12 cellular contexts compared by ENCODE assay signal in the genomic region with DNA sequence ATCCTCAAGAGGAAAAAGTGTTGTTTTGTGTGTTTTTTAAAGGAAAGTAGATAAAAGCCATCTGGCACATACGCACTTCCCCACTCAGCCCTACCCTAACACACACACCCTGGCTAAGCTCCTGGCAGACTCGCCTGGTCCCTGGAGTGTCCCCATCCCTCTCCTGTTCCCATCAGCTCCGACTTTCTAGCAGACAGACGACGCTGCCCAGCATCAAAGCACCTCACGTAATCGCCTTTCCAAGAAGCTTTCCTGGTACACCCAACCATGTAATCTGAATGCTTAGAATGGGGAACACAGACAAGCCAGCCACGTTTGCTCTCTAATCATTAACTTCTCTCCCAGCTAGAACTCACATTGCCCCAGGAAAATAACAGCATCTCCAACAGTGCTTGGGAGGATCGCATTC.
DNase-seq lines count a peak whose midpoint lies in the region; ATAC-seq, FAIRE-seq and TF ChIP-seq lines count a peak whose summit lies in the region.
"Had no signal": no experiment of that assay in that cellular context is flagged by ENCODE, and none has a peak within 500 bp of the region (broad histone marks: within the 10 kb centered on the region; RNA-seq: fewer than 3 reads in every experiment).

No MANE protein-coding gene starts in this region.

- DNase-seq in SJSA1 (ENCODE audit: low read depth in 1 of 2, low spot score in 2 of 2) = peak in 1 of 2 experiments; percentile 26
- peak; percentile 84 for DNase-seq in fibroblast of villous mesenchyme (ENCODE audit: low read depth)
- DNase-seq in nephron progenitor cell = no peak
- DNase-seq in type B pancreatic cell (ENCODE audit: extremely low spot score, unreplicated experiment) = no peak
- no peak for DNase-seq in activated T-helper 2 cell treated with anti-CD3 and anti-CD28 coated beads, Interferon-gamma antibody, Interleukin-2, Interleukin-4, amounts not matched to agents 10 μg/mL and 5 μg/mL and 100 μg/mL, durations not matched to agents 14 hours and 24 hours and 36 hours (ENCODE audit: low spot score)
- DNase-seq in stimulated activated effector memory CD8-positive, alpha-beta T cell treated with anti-CD3 and anti-CD28 coated beads, Interleukin-12 subunit alpha, Interleukin-12 subunit beta, amount 100 ng/mL, for 72 hours (ENCODE audit: low spot score in 2 of 2) = no peak
- DNase-seq in HTR-8/SVneo (ENCODE audit: insufficient read length, low spot score) = no peak
- DNase-seq: effector memory CD4-positive, alpha-beta T cell; natural killer cell; NCI-H1105 had no signal

- H3K27me3 ChIP-seq in SJSA1 (replicated peaks) = no peaks in the 10 kb centered on the region

- ATAC-seq in stimulated activated effector memory CD8-positive, alpha-beta T cell treated with anti-CD3 and anti-CD28 coated beads, Interleukin-12 subunit alpha, Interleukin-12 subunit beta, amount 100 ng/mL, for 72 hours = no peak
- ATAC-seq in GM19351 (IDR thresholded peaks at IDR 0.05; ENCODE audit: unreplicated experiment) = no peak
- ATAC-seq: natural killer cell had no signal

- peaks cover 55% of the 10 kb centered on the region for H3K4me1 ChIP-seq in SJSA1 (replicated peaks)

- H3K4me3 Mint-ChIP-seq in nephron progenitor cell = peak overlapping the region; percentile 15
- H3K4me3 Mint-ChIP-seq in type B pancreatic cell = peak overlapping the region; percentile 27
- H3K4me3 Mint-ChIP-seq in activated T-helper 2 cell treated with anti-CD3 and anti-CD28 coated beads, Interferon-gamma antibody, Interleukin-2, Interleukin-4, amounts not matched to agents 10 μg/mL and 5 μg/mL and 100 μg/mL, durations not matched to agents 14 hours and 24 hours and 36 hours (ENCODE audit: low read depth) = no peak overlapping the region
- no peak overlapping the region for H3K4me3 Mint-ChIP-seq in stimulated activated effector memory CD8-positive, alpha-beta T cell treated with anti-CD3 and anti-CD28 coated beads, Interleukin-12 subunit alpha, Interleukin-12 subunit beta, amount 100 ng/mL, for 72 hours
- H3K4me3 Mint-ChIP-seq: natural killer cell had no signal

- H3K36me3 ChIP-seq in SJSA1 = peaks cover 44% of the 10 kb centered on the region

- H3K9me3 Mint-ChIP-seq in nephron progenitor cell = peaks cover 8% of the 10 kb centered on the region
- H3K9me3 Mint-ChIP-seq in type B pancreatic cell = no peaks in the 10 kb centered on the region
- H3K9me3 Mint-ChIP-seq in activated T-helper 2 cell treated with anti-CD3 and anti-CD28 coated beads, Interferon-gamma antibody, Interleukin-2, Interleukin-4, amounts not matched to agents 10 μg/mL and 5 μg/mL and 100 μg/mL, durations not matched to agents 14 hours and 24 hours and 36 hours = peaks cover 1% of the 10 kb centered on the region
- H3K9me3 Mint-ChIP-seq in stimulated activated effector memory CD8-positive, alpha-beta T cell treated with anti-CD3 and anti-CD28 coated beads, Interleukin-12 subunit alpha, Interleukin-12 subunit beta, amount 100 ng/mL, for 72 hours = no peaks in the 10 kb centered on the region
- H3K9me3 Mint-ChIP-seq: natural killer cell had no signal

- H3K4me3 ChIP-seq in SJSA1 (no peak overlapping the region), fibroblast of villous mesenchyme (ENCODE audit: low read depth, low read length) (no peak overlapping the region)
- H3K4me3 ChIP-seq: SK-N-MC had no signal

- peaks cover 3% of the 10 kb centered on the region for H3K27me3 Mint-ChIP-seq in nephron progenitor cell (ENCODE audit: low read depth, poor library complexity)
- H3K27me3 Mint-ChIP-seq in type B pancreatic cell = no peaks in the 10 kb centered on the region
- H3K27me3 Mint-ChIP-seq in activated T-helper 2 cell treated with anti-CD3 and anti-CD28 coated beads, Interferon-gamma antibody, Interleukin-2, Interleukin-4, amounts not matched to agents 10 μg/mL and 5 μg/mL and 100 μg/mL, durations not matched to agents 14 hours and 24 hours and 36 hours (ENCODE audit: low read depth) = no peaks in the 10 kb centered on the region

- H3K36me3 Mint-ChIP-seq in nephron progenitor cell (ENCODE audit: low read depth) (peaks cover 51% of the 10 kb centered on the region), type B pancreatic cell (peaks cover 32% of the 10 kb centered on the region)
- peaks cover 37% of the 10 kb centered on the region for H3K36me3 Mint-ChIP-seq in activated T-helper 2 cell treated with anti-CD3 and anti-CD28 coated beads, Interferon-gamma antibody, Interleukin-2, Interleukin-4, amounts not matched to agents 10 μg/mL and 5 μg/mL and 100 μg/mL, durations not matched to agents 14 hours and 24 hours and 36 hours (ENCODE audit: low read depth)
- peaks cover 44% of the 10 kb centered on the region for H3K36me3 Mint-ChIP-seq in stimulated activated effector memory CD8-positive, alpha-beta T cell treated with anti-CD3 and anti-CD28 coated beads, Interleukin-12 subunit alpha, Interleukin-12 subunit beta, amount 100 ng/mL, for 72 hours
- H3K36me3 Mint-ChIP-seq: natural killer cell had no signal

- H3K4me1 Mint-ChIP-seq in nephron progenitor cell = peaks cover 91% of the 10 kb centered on the region
- H3K4me1 Mint-ChIP-seq in type B pancreatic cell (ENCODE audit: unreplicated experiment) = peaks cover 51% of the 10 kb centered on the region
- H3K4me1 Mint-ChIP-seq in activated T-helper 2 cell treated with anti-CD3 and anti-CD28 coated beads, Interferon-gamma antibody, Interleukin-2, Interleukin-4, amounts not matched to agents 10 μg/mL and 5 μg/mL and 100 μg/mL, durations not matched to agents 14 hours and 24 hours and 36 hours (ENCODE audit: low read depth) = peaks cover 22% of the 10 kb centered on the region
- H3K4me1 Mint-ChIP-seq in stimulated activated effector memory CD8-positive, alpha-beta T cell treated with anti-CD3 and anti-CD28 coated beads, Interleukin-12 subunit alpha, Interleukin-12 subunit beta, amount 100 ng/mL, for 72 hours = peaks cover 31% of the 10 kb centered on the region

- no peaks in the 10 kb centered on the region for H3K9me3 ChIP-seq in SJSA1 (replicated peaks)

- TF ChIP-seq CTCF in fibroblast of villous mesenchyme (IDR thresholded peaks at IDR 0.05; ENCODE audit: insufficient read depth, low read depth, low read length) (no peak), nephron progenitor cell (IDR thresholded peaks at IDR 0.05) (no peak), type B pancreatic cell (conservative IDR thresholded peaks at IDR 0.05) (no peak)

- intact Hi-C loops in activated T-helper 2 cell treated with anti-CD3 and anti-CD28 coated beads, Interferon-gamma antibody, Interleukin-2, Interleukin-4, amounts not matched to agents 10 μg/mL and 5 μg/mL and 100 μg/mL, durations not matched to agents 14 hours and 24 hours and 36 hours (cut with micrococcal nuclease) = no loop called here

- peak overlapping the region; percentile 53 for H3K27ac ChIP-seq in SJSA1
- H3K27ac ChIP-seq: SK-N-MC had no signal

- H3K27ac Mint-ChIP-seq in nephron progenitor cell = peak overlapping the region; percentile 50
- peak overlapping the region; percentile 45 for H3K27ac Mint-ChIP-seq in type B pancreatic cell
- no peak overlapping the region for H3K27ac Mint-ChIP-seq in activated T-helper 2 cell treated with anti-CD3 and anti-CD28 coated beads, Interferon-gamma antibody, Interleukin-2, Interleukin-4, amounts not matched to agents 10 μg/mL and 5 μg/mL and 100 μg/mL, durations not matched to agents 14 hours and 24 hours and 36 hours
- H3K27ac Mint-ChIP-seq in stimulated activated effector memory CD8-positive, alpha-beta T cell treated with anti-CD3 and anti-CD28 coated beads, Interleukin-12 subunit alpha, Interleukin-12 subunit beta, amount 100 ng/mL, for 72 hours = no peak overlapping the region
- H3K27ac Mint-ChIP-seq: natural killer cell had no signal

- FAIRE-seq in HTR-8/SVneo (lab: Jason Lieb, UNC) = no peak

Comparison
In these comparisons a context has a peak if more than half of its experiments do, and no peak if none do; other contexts are left out.
1. H3K27ac Mint-ChIP-seq: peak in nephron progenitor cell (single experiment) and type B pancreatic cell (single experiment); none in activated T-helper 2 cell treated with anti-CD3 and anti-CD28 coated beads, Interferon-gamma antibody, Interleukin-2, Interleukin-4, amounts not matched to agents 10 μg/mL and 5 μg/mL and 100 μg/mL, durations not matched to agents 14 hours and 24 hours and 36 hours (single experiment) and stimulated activated effector memory CD8-positive, alpha-beta T cell treated with anti-CD3 and anti-CD28 coated beads, Interleukin-12 subunit alpha, Interleukin-12 subunit beta, amount 100 ng/mL, for 72 hours (single experiment).
2. H3K4me3 Mint-ChIP-seq: peak in nephron progenitor cell (single experiment) and type B pancreatic cell (single experiment); none in activated T-helper 2 cell treated with anti-CD3 and anti-CD28 coated beads, Interferon-gamma antibody, Interleukin-2, Interleukin-4, amounts not matched to agents 10 μg/mL and 5 μg/mL and 100 μg/mL, durations not matched to agents 14 hours and 24 hours and 36 hours (single experiment) and stimulated activated effector memory CD8-positive, alpha-beta T cell treated with anti-CD3 and anti-CD28 coated beads, Interleukin-12 subunit alpha, Interleukin-12 subunit beta, amount 100 ng/mL, for 72 hours (single experiment).